ENCODE assay signal across 25 cellular contexts in the genomic region with DNA sequence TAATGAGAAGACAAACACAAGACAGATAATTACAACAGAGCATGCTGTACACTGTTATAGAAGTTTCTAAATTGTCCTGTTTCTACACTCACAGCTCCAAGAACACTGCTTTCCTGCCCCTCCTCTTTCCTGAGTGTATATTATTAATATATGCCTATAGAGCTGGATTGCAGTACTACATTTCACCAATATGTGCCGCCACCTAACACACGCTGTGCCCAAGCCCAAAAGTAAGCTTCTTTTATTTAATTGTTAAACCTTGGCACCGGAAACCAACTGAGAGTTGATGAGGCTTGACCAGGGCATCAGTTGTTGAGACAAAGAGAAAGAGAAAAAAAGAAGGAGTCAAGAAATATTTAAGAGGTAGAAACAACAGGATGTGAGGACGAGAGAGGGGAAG. TPM values are rescaled to one million over a fixed set of nuclear protein-coding genes. Genes with fewer than 3 reads are reported as not detected.
"Had no signal": no experiment of that assay in that cellular context is flagged by ENCODE, and none has a peak within 500 bp of the region (broad histone marks: within the 10 kb centered on the region; RNA-seq: fewer than 3 reads in every experiment).

No MANE protein-coding gene starts in this region.

- H3K36me3 ChIP-seq: ascending aorta, sigmoid colon, spleen, upper lobe of left lung had no signal

- H3K9me3 Mint-ChIP-seq: activated CD4-positive, alpha-beta T cell treated with anti-CD3 and anti-CD28 coated beads, Interleukin-2, amount 10 ng/mL, durations not matched to agents 24 days and 14 days; central memory CD8-positive, alpha-beta T cell; natural killer cell treated with Interleukin-12 subunit alpha and Interleukin-12 subunit beta and Interleukin-15 and Interleukin-18, amount 100 ng/mL, for 72 hours had no signal

- H3K4me3 Mint-ChIP-seq: activated CD4-positive, alpha-beta T cell treated with anti-CD3 and anti-CD28 coated beads, Interleukin-2, amount 10 ng/mL, durations not matched to agents 24 days and 14 days; activated CD8-positive, alpha-beta T cell treated with anti-CD3 and anti-CD28 coated beads for 36 hours; activated naive CD4-positive, alpha-beta T cell treated with anti-CD3 and anti-CD28 coated beads, Interleukin-2, amount 10 ng/mL, durations not matched to agents 7 days and 5 days; activated naive CD8-positive, alpha-beta T cell treated with anti-CD3 and anti-CD28 coated beads, Interleukin-2, amount 50 U/mL, for 24 hours; activated T-cell treated with anti-CD3 and anti-CD28 coated beads, Interleukin-2, amount 50 U/mL, for 4 hours; central memory CD8-positive, alpha-beta T cell; natural killer cell treated with Interleukin-12 subunit alpha and Interleukin-12 subunit beta and Interleukin-15 and Interleukin-18, amount 100 ng/mL, for 72 hours; stimulated activated memory B cell treated with anti-CD40 and anti-IgM and Interleukin-4, amounts not matched to agents 10 μg/mL and 1 μg/mL and 100 μg/mL, for 72 hours had no signal

- H3K4me3 ChIP-seq: ascending aorta, coronary artery, lung, sigmoid colon, spleen, testis, upper lobe of left lung had no signal

- ATAC-seq: activated CD8-positive, alpha-beta T cell treated with anti-CD3 and anti-CD28 coated beads for 36 hours; activated naive CD8-positive, alpha-beta T cell treated with anti-CD3 and anti-CD28 coated beads, Interleukin-2, amount 50 U/mL, for 24 hours; activated T-cell treated with anti-CD3 and anti-CD28 coated beads, Interleukin-2, amount 50 U/mL, for 4 hours; left lobe of liver; natural killer cell treated with Interleukin-12 subunit alpha and Interleukin-12 subunit beta and Interleukin-15 and Interleukin-18, amount 100 ng/mL, for 72 hours; stimulated activated memory B cell treated with anti-CD40 and anti-IgM and Interleukin-4, amounts not matched to agents 10 μg/mL and 1 μg/mL and 100 μg/mL, for 72 hours had no signal

- H3K27me3 Mint-ChIP-seq: activated CD4-positive, alpha-beta T cell treated with anti-CD3 and anti-CD28 coated beads, Interleukin-2, amount 10 ng/mL, durations not matched to agents 24 days and 14 days; activated CD8-positive, alpha-beta T cell treated with anti-CD3 and anti-CD28 coated beads for 36 hours; activated naive CD4-positive, alpha-beta T cell treated with anti-CD3 and anti-CD28 coated beads, Interleukin-2, amount 10 ng/mL, durations not matched to agents 7 days and 5 days; activated naive CD8-positive, alpha-beta T cell treated with anti-CD3 and anti-CD28 coated beads, Interleukin-2, amount 50 U/mL, for 24 hours; central memory CD8-positive, alpha-beta T cell; stimulated activated memory B cell treated with anti-CD40 and anti-IgM and Interleukin-4, amounts not matched to agents 10 μg/mL and 1 μg/mL and 100 μg/mL, for 72 hours had no signal

- H3K9me3 ChIP-seq: ascending aorta, sigmoid colon, testis, upper lobe of left lung had no signal

- H3K27ac ChIP-seq: ascending aorta, coronary artery, sigmoid colon, spleen, testis, upper lobe of left lung had no signal

- H3K27me3 ChIP-seq: ascending aorta, sigmoid colon, spleen, testis, upper lobe of left lung had no signal

- H3K27ac Mint-ChIP-seq: activated CD4-positive, alpha-beta T cell treated with anti-CD3 and anti-CD28 coated beads, Interleukin-2, amount 10 ng/mL, durations not matched to agents 24 days and 14 days; activated CD8-positive, alpha-beta T cell treated with anti-CD3 and anti-CD28 coated beads for 36 hours; activated naive CD4-positive, alpha-beta T cell treated with anti-CD3 and anti-CD28 coated beads, Interleukin-2, amount 10 ng/mL, durations not matched to agents 7 days and 5 days; activated naive CD8-positive, alpha-beta T cell treated with anti-CD3 and anti-CD28 coated beads, Interleukin-2, amount 50 U/mL, for 24 hours; natural killer cell treated with Interleukin-12 subunit alpha and Interleukin-12 subunit beta and Interleukin-15 and Interleukin-18, amount 100 ng/mL, for 72 hours; stimulated activated memory B cell treated with anti-CD40 and anti-IgM and Interleukin-4, amounts not matched to agents 10 μg/mL and 1 μg/mL and 100 μg/mL, for 72 hours had no signal

- DNase-seq: activated CD4-positive, alpha-beta T cell treated with anti-CD3 and anti-CD28 coated beads, Interleukin-2, amount 10 ng/mL, durations not matched to agents 24 days and 14 days; activated CD8-positive, alpha-beta T cell treated with anti-CD3 and anti-CD28 coated beads for 36 hours; activated effector memory CD4-positive, alpha-beta T cell treated with Interleukin-2 at 50 U/mL for 16 hours; activated naive CD4-positive, alpha-beta T cell treated with anti-CD3 and anti-CD28 coated beads, Interleukin-2, amount 10 ng/mL, durations not matched to agents 7 days and 5 days; activated naive CD8-positive, alpha-beta T cell treated with anti-CD3 and anti-CD28 coated beads, Interleukin-2, amount 50 U/mL, for 24 hours; activated T-cell treated with anti-CD3 and anti-CD28 coated beads, Interleukin-2, amount 50 U/mL, for 4 hours; erythroblast; foreskin melanocyte; hypothalamus; islet precursor cell; nucleus accumbens; posterior cingulate gyrus; sigmoid colon; spleen; stimulated activated CD4-positive, alpha-beta T cell treated with anti-CD3 and anti-CD28 coated beads, Interleukin-4, amount 100 ng/mL, for 4 hours; testis; upper lobe of left lung had no signal

- H3K4me1 Mint-ChIP-seq: activated CD4-positive, alpha-beta T cell treated with anti-CD3 and anti-CD28 coated beads, Interleukin-2, amount 10 ng/mL, durations not matched to agents 24 days and 14 days; activated naive CD4-positive, alpha-beta T cell treated with anti-CD3 and anti-CD28 coated beads, Interleukin-2, amount 10 ng/mL, durations not matched to agents 7 days and 5 days; activated naive CD8-positive, alpha-beta T cell treated with anti-CD3 and anti-CD28 coated beads, Interleukin-2, amount 50 U/mL, for 24 hours; central memory CD8-positive, alpha-beta T cell; stimulated activated memory B cell treated with anti-CD40 and anti-IgM and Interleukin-4, amounts not matched to agents 10 μg/mL and 1 μg/mL and 100 μg/mL, for 72 hours had no signal

- H3K36me3 Mint-ChIP-seq: activated naive CD4-positive, alpha-beta T cell treated with anti-CD3 and anti-CD28 coated beads, Interleukin-2, amount 10 ng/mL, durations not matched to agents 7 days and 5 days; natural killer cell treated with Interleukin-12 subunit alpha and Interleukin-12 subunit beta and Interleukin-15 and Interleukin-18, amount 100 ng/mL, for 72 hours; stimulated activated memory B cell treated with anti-CD40 and anti-IgM and Interleukin-4, amounts not matched to agents 10 μg/mL and 1 μg/mL and 100 μg/mL, for 72 hours had no signal

- H3K4me1 ChIP-seq: ascending aorta, sigmoid colon, spleen, testis, upper lobe of left lung had no signal

RNA-seq across cellular contexts. Expression of a gene that starts 16.0 kb away (rescaled TPM):
- total RNA-seq: activated CD4-positive, alpha-beta T cell treated with anti-CD3 and anti-CD28 coated beads, Interleukin-2, amount 10 ng/mL, durations not matched to agents 24 days and 14 days; activated CD8-positive, alpha-beta T cell treated with anti-CD3 and anti-CD28 coated beads for 36 hours; activated T-cell treated with anti-CD3 and anti-CD28 coated beads, Interleukin-2, amount 50 U/mL, for 4 hours; natural killer cell treated with Interleukin-12 subunit alpha and Interleukin-12 subunit beta and Interleukin-15 and Interleukin-18, amount 100 ng/mL, for 72 hours; renal cortical epithelial cell had no signal
